In the genomic region with DNA sequence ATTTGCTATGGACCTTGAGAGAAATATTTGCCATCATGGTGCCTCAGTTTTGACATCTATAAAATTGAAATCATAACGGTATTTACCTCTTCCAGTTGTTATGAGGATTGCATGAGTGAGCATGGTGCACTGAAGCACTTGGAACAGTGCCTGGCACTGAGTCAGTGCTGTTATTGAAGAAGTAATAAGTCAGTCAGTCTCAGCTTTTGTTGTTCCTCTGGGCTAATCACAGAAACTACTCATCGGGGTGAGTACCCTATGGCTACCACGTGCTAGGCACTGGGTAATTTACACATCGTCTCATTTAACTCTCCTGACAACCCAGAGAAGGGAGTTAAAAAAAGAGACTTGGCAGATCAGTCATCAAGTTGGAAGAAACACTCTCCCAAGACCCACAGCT, we compare ENCODE assay signal across 18 cellular contexts.
DNase-seq lines count a peak whose midpoint lies in the region; ATAC-seq and TF ChIP-seq lines count a peak whose summit lies in the region.
"Had no signal": no experiment of that assay in that cellular context is flagged by ENCODE, and none has a peak within 500 bp of the region (broad histone marks: within the 10 kb centered on the region; RNA-seq: fewer than 3 reads in every experiment).

No MANE protein-coding gene starts in this region.

- TF ChIP-seq CTCF in mammary epithelial cell (conservative IDR thresholded peaks at IDR 0.05 in 1 of 2, IDR thresholded peaks at IDR 0.05 in 1 of 2; ENCODE audit: extremely low read depth in 1 of 2, insufficient read depth in 1 of 2, low read depth in 1 of 2, low read length in 2 of 2) = no peak

- intact Hi-C loops in mammary epithelial cell (cut with micrococcal nuclease) = no loop called here

- H3K27me3 ChIP-seq in MG63 (no peaks in the 10 kb centered on the region), mammary epithelial cell (ENCODE audit: insufficient read depth, low read length) (no peaks in the 10 kb centered on the region)
- H3K27me3 ChIP-seq: body of pancreas had no signal

- no TSS peak for BruUV-seq in mammary epithelial cell (replicated peaks; lab: Mats Ljungman, UMichigan)

- H4K20me1 ChIP-seq in mammary epithelial cell (ENCODE audit: insufficient read depth, low read length) = no peaks in the 10 kb centered on the region

- peaks cover 7% of the 10 kb centered on the region for H3K4me1 ChIP-seq in mammary epithelial cell (ENCODE audit: insufficient read depth, low read length)
- H3K4me1 ChIP-seq: body of pancreas had no signal

- no peak for ATAC-seq in GM19035 (IDR thresholded peaks at IDR 0.05; ENCODE audit: unreplicated experiment)
- ATAC-seq: body of pancreas, left ventricle myocardium superior, right cardiac atrium had no signal

- DNase-seq in AG20443 (ENCODE audit: low spot score) (peak; percentile 25), MG63 (peak; percentile 85), mammary epithelial cell (peak; percentile 96), iris pigment epithelial cell (ENCODE audit: low read depth) (peak; percentile 46), hippocampal formation (lab: John Stamatoyannopoulos, UW) (no peak), KBM-7 (no peak)
- no peak for DNase-seq in NK-92 treated with Interleukin-12 subunit alpha and Interleukin-12 subunit beta, amount 100 ng/mL, for 24 hours (lab: John Stamatoyannopoulos, UW)
- DNase-seq: activated CD4-positive, alpha-beta T cell treated with anti-CD3 and anti-CD28 coated beads, Interleukin-2, amount 50 U/mL, for 4 hours; activated naive CD4-positive, alpha-beta T cell treated with anti-CD3 and anti-CD28 coated beads for 36 hours; body of pancreas; DND-41; left ventricle myocardium superior; NCI-H2029 treated with DMSO at 0.1 percent for 48 hours; PC-9; SW 1271 had no signal

- CTCF ChIA-PET in mammary epithelial cell (lab: Charles Lee; ENCODE audit: low non-redundant PET) = no interaction called here

- H3K4me3 ChIP-seq in MG63 (no peak overlapping the region), mammary epithelial cell (replicated peaks in 1 of 3; ENCODE audit: insufficient read depth in 1 of 3, low read depth in 2 of 3, low read length in 3 of 3) (no peak overlapping the region)
- H3K4me3 ChIP-seq: body of pancreas, PC-9 had no signal

- in situ Hi-C loops in mammary epithelial cell (cut with MboI; ENCODE audit: low sequenced_read_pairs in 2 of 2) (no loop called here), KBM-7 (cut with MboI; ENCODE audit: low pct_unique_long_range_greater_than_20kb, low sequenced_read_pairs) (no loop called here)

- H3K79me2 ChIP-seq in mammary epithelial cell (ENCODE audit: insufficient read depth, low read length) = no peaks in the 10 kb centered on the region

- H3K9ac ChIP-seq in mammary epithelial cell (ENCODE audit: insufficient read depth, low read length) = no peak overlapping the region

- no peak overlapping the region for H2AFZ ChIP-seq in mammary epithelial cell (ENCODE audit: low read depth, low read length)
- H2AFZ ChIP-seq: PC-9 had no signal

- H3K4me2 ChIP-seq in mammary epithelial cell (ENCODE audit: insufficient read depth, low read depth, low read length) = no peak overlapping the region
- H3K4me2 ChIP-seq: PC-9 had no signal

- dilution Hi-C loops in mammary epithelial cell (cut with HindIII; ENCODE audit: low sequenced_read_pairs) = no loop called here

- 0% methylated on average over 2 of the region's 4 CpGs for WGBS in mammary epithelial cell (ENCODE audit: low coverage, missing lambda C conversion rate)

- H3K9me3 ChIP-seq in MG63 (no peaks in the 10 kb centered on the region), mammary epithelial cell (replicated peaks; ENCODE audit: insufficient read depth, low read length) (no peaks in the 10 kb centered on the region)
- H3K9me3 ChIP-seq: body of pancreas, neutrophil had no signal

- H3K36me3 ChIP-seq in MG63 = no peaks in the 10 kb centered on the region
- H3K36me3 ChIP-seq in mammary epithelial cell (ENCODE audit: insufficient read depth, low read length) = no peaks in the 10 kb centered on the region
- H3K36me3 ChIP-seq: neutrophil had no signal

- no peak overlapping the region for H3K27ac ChIP-seq in mammary epithelial cell (ENCODE audit: insufficient read depth, low read depth, low read length)
- H3K27ac ChIP-seq: body of pancreas, neutrophil, PC-9 had no signal

Comparison
In these comparisons a context has a peak if more than half of its experiments do, and no peak if none do; other contexts are left out.
1. DNase-seq: peak in AG20443 (single experiment), MG63 (single experiment), mammary epithelial cell (single experiment) and iris pigment epithelial cell (single experiment); none in hippocampal formation (0 of 2), KBM-7 (single experiment) and NK-92 treated with Interleukin-12 subunit alpha and Interleukin-12 subunit beta, amount 100 ng/mL, for 24 hours (single experiment).